ENCODE assay signal across 7 cellular contexts in genomic region chr7:35053488-35054175, GRCh38. TPM values are rescaled to one million over a fixed set of nuclear protein-coding genes. Genes with fewer than 3 reads are reported as not detected.
DNase-seq lines count a peak whose midpoint lies in the region; ATAC-seq, FAIRE-seq and TF ChIP-seq lines count a peak whose summit lies in the region.
"Not testable (repeated sequence)": the region's sequence is repeated elsewhere in the genome, so short reads cannot be mapped to it uniquely, and the experiment has no call there.

No MANE protein-coding gene starts in this region.

- not testable (repeated sequence) for H3K36me3 ChIP-seq in bronchial epithelial cell (ENCODE audit: control insufficient read depth, insufficient read depth, low read length)

- not testable (repeated sequence) for H3K4me3 ChIP-seq in bronchial epithelial cell (ENCODE audit: low read depth, low read length); fibroblast of mammary gland (ENCODE audit: control insufficient read depth, low read depth, low read length)

- H3K27me3 ChIP-seq in bronchial epithelial cell (ENCODE audit: control insufficient read depth, insufficient read depth, low read length): not testable (repeated sequence)

- FAIRE-seq in bronchial epithelial cell (lab: Jason Lieb, UNC): not testable (repeated sequence)

- peak; percentile 65 for ATAC-seq in SK-N-SH treated with all-trans-retinoic acid at 6 μM for 48 hours

- DNase-seq in EL (peak; percentile 62), LHCN-M2 (ENCODE audit: low read depth) (peak; percentile 88), bronchial epithelial cell (ENCODE audit: low read depth) (peak; percentile 21), fibroblast of mammary gland (ENCODE audit: low read depth) (peak; percentile 15), kidney glomerular epithelial cell (lab: John Stamatoyannopoulos, UW) (peak; percentile 23), renal cortical epithelial cell (ENCODE audit: low read depth) (peak; percentile 8)

- not testable (repeated sequence) for TF ChIP-seq CTCF in bronchial epithelial cell (IDR thresholded peaks at IDR 0.05; ENCODE audit: insufficient read depth, low read length, severe bottlenecking); fibroblast of mammary gland (conservative IDR thresholded peaks at IDR 0.05; ENCODE audit: control insufficient read depth, insufficient read depth, low read depth, low read length)

RNA-seq across cellular contexts. Expression of gene DPY19L1, which starts 16.3 kb away (rescaled TPM):
- total RNA-seq in LHCN-M2 (2014; rRNA removed) (74.4 and 81.7 TPM in 2 replicates), bronchial epithelial cell (8.7 and 13.4 TPM in 2 replicates), renal cortical epithelial cell (52.3 and 77.7 TPM in 2 replicates)
- polyA plus RNA-seq in LHCN-M2 (2012): 16.4 TPM

Comparison
In these comparisons a context has a peak if more than half of its experiments do, and no peak if none do; other contexts are left out.
1. DNase-seq: peak in every context shown above with its lines; median percentile 88 in LHCN-M2; 62 in EL; 23 in kidney glomerular epithelial cell; 21 in bronchial epithelial cell; 15 in fibroblast of mammary gland; 8 in renal cortical epithelial cell.